ENCODE assay signal across 1 cellular context in the genomic region with DNA sequence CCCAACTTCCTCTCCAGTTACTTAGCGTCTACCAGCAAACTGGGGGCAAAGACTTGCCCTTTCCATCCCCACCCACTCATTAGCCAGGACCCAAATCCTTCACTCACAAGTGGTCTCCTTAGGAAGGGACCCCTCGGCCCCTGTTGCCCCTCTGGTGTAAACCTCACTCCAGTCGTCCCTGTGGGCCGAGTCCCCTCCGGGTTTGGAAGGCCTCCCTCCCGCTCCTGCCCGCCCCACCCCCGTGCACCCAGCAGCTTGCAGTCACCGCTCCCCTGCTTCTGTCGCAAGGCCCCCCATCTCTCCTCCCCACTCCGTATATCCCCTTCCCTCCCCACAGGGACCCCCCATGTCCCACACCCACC.
TF ChIP-seq lines count a peak whose summit lies in the region.

No MANE protein-coding gene starts in this region.

TF ChIP-seq in K562, 482 proteins besides CTCF, POLR2A, EP300 and RAD21:
- TF ChIP-seq, protein P1, sequence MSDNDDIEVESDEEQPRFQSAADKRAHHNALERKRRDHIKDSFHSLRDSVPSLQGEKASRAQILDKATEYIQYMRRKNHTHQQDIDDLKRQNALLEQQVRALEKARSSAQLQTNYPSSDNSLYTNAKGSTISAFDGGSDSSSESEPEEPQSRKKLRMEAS (CRISPR knock-in tag; IDR thresholded peaks at IDR 0.05), result no peak
- TF ChIP-seq EGR1 (conservative IDR thresholded peaks at IDR 0.05) (peak; percentile 38), RBFOX2 (IDR thresholded peaks at IDR 0.05; ENCODE audit: low read depth, low read length) (peak; percentile 26; the same call in 1 of the 2 replicates)
